9 cellular contexts compared by ENCODE assay signal in genomic region chr11:65917434-65918210, GRCh38. TPM values are rescaled to one million over a fixed set of nuclear protein-coding genes. Genes with fewer than 3 reads are reported as not detected.
DNase-seq lines count a peak whose midpoint lies in the region; ATAC-seq and TF ChIP-seq lines count a peak whose summit lies in the region.
"Had no signal": no experiment of that assay in that cellular context is flagged by ENCODE, and none has a peak within 500 bp of the region (broad histone marks: within the 10 kb centered on the region; RNA-seq: fewer than 3 reads in every experiment).

No MANE protein-coding gene starts in this region.

- peaks cover 46% of the 10 kb centered on the region for H3K4me1 ChIP-seq in CD4-positive, CD25-positive, alpha-beta regulatory T cell (ENCODE audit: control insufficient read depth, insufficient read depth, low read length, poor library complexity, severe bottlenecking)
- H3K4me1 ChIP-seq in OCI-LY3 (ENCODE audit: low read length) (peaks cover 23% of the 10 kb centered on the region), neuron (ENCODE audit: insufficient read depth, low read length) (peaks cover 23% of the 10 kb centered on the region)

- no peaks in the 10 kb centered on the region for H3K27me3 ChIP-seq in CD4-positive, CD25-positive, alpha-beta regulatory T cell (ENCODE audit: control insufficient read depth, insufficient read depth, low read length)
- H3K27me3 ChIP-seq in OCI-LY3 (ENCODE audit: low read depth, low read length) (no peaks in the 10 kb centered on the region), neuron (ENCODE audit: insufficient read depth, low read length) (no peaks in the 10 kb centered on the region)

- H3K27ac Mint-ChIP-seq in CD4-positive, CD25-positive, alpha-beta regulatory T cell = peak overlapping the region in 2 of 3 donors; percentile 84 to 90

- H3K9me3 Mint-ChIP-seq in CD4-positive, CD25-positive, alpha-beta regulatory T cell = no peaks in the 10 kb centered on the region

- peak overlapping the region; percentile 98 for H3K4me2 ChIP-seq in OCI-LY3 (ENCODE audit: low read length)

- H3K4me1 Mint-ChIP-seq in CD4-positive, CD25-positive, alpha-beta regulatory T cell = peaks cover 0 to 50% (median 23%) of the 10 kb centered on the region in 4 donors

- H3K9me3 ChIP-seq in CD4-positive, CD25-positive, alpha-beta regulatory T cell (ENCODE audit: control insufficient read depth in 2 of 2, low read length in 2 of 2) = no peaks in the 10 kb centered on the region
- no peaks in the 10 kb centered on the region for H3K9me3 ChIP-seq in OCI-LY3 (ENCODE audit: insufficient read depth, low read length)
- H3K9me3 ChIP-seq in neuron (ENCODE audit: low read length) = no peaks in the 10 kb centered on the region

- no peaks in the 10 kb centered on the region for H3K27me3 Mint-ChIP-seq in CD4-positive, CD25-positive, alpha-beta regulatory T cell

- DNase-seq in CD4-positive, CD25-positive, alpha-beta regulatory T cell = no peak
- no peak for DNase-seq in epithelial cell of proximal tubule (ENCODE audit: low read depth)
- DNase-seq in stimulated activated CD4-positive, alpha-beta T cell treated with anti-CD3 and anti-CD28 coated beads, Interleukin-2, amount 100 ng/mL, for 48 hours = no peak
- no peak for DNase-seq in NCI-H2171 (lab: John Stamatoyannopoulos, UW)
- no peak for DNase-seq in mucosa of gallbladder (ENCODE audit: low spot score)
- no peak for DNase-seq in NCI-H2081 (lab: John Stamatoyannopoulos, UW)
- DNase-seq: activated CD8-positive, alpha-beta memory T cell treated with anti-CD3 and anti-CD28 coated beads for 24 hours had no signal

- peaks cover 27% of the 10 kb centered on the region for H3K79me2 ChIP-seq in OCI-LY3 (ENCODE audit: low read length)

- peak overlapping the region; percentile 89 to 98 (median 92) for H3K4me3 Mint-ChIP-seq in CD4-positive, CD25-positive, alpha-beta regulatory T cell

- H3K9ac ChIP-seq in OCI-LY3 (ENCODE audit: low read length) = peak overlapping the region; percentile 87

- peaks cover 7% of the 10 kb centered on the region for H3K36me3 Mint-ChIP-seq in CD4-positive, CD25-positive, alpha-beta regulatory T cell

- ATAC-seq in CD4-positive, CD25-positive, alpha-beta regulatory T cell (ENCODE audit: low read depth in 2 of 2) = no peak

- H2AFZ ChIP-seq in OCI-LY3 (ENCODE audit: low read depth, low read length) = no peak overlapping the region
- no peak overlapping the region for H2AFZ ChIP-seq in neuron (ENCODE audit: low read depth, low read length)

- H3K4me3 ChIP-seq in CD4-positive, CD25-positive, alpha-beta regulatory T cell (ENCODE audit: low read depth, low read length) = peak overlapping the region; percentile 85
- H3K4me3 ChIP-seq in OCI-LY3 (ENCODE audit: low read length) (peak overlapping the region; percentile 85), epithelial cell of proximal tubule (ENCODE audit: low read depth, low read length) (peak overlapping the region; percentile 97), neuron (ENCODE audit: low read length) (peak overlapping the region; percentile 96)

- H3K36me3 ChIP-seq in CD4-positive, CD25-positive, alpha-beta regulatory T cell (ENCODE audit: control insufficient read depth, insufficient read depth, low read length) = peaks cover 8% of the 10 kb centered on the region
- H3K36me3 ChIP-seq in OCI-LY3 (replicated peaks; ENCODE audit: low read depth, low read length) (peaks cover 12% of the 10 kb centered on the region), neuron (ENCODE audit: insufficient read depth, low read length) (peaks cover 14% of the 10 kb centered on the region)

- TF ChIP-seq CTCF in OCI-LY3 (IDR thresholded peaks at IDR 0.05; ENCODE audit: low read depth, low read length) (no peak), epithelial cell of proximal tubule (conservative IDR thresholded peaks at IDR 0.05; ENCODE audit: low read depth, low read length) (no peak)

- peak overlapping the region; percentile 78 for H3K27ac ChIP-seq in CD4-positive, CD25-positive, alpha-beta regulatory T cell (ENCODE audit: insufficient read depth, low read length, poor library complexity, severe bottlenecking)
- no peak overlapping the region for H3K27ac ChIP-seq in OCI-LY3 (ENCODE audit: low read length)

- no peaks in the 10 kb centered on the region for H4K20me1 ChIP-seq in OCI-LY3 (ENCODE audit: insufficient read depth, low read length)

RNA-seq across cellular contexts. Expression of gene C11orf68, which starts 1.2 kb away (rescaled TPM):
- 21.6 TPM for total RNA-seq in CD4-positive, CD25-positive, alpha-beta regulatory T cell
- polyA plus RNA-seq in CD4-positive, CD25-positive, alpha-beta regulatory T cell = 10 to 100 TPM; 65.8 to 90.7 (median 85.0) TPM
- total RNA-seq in epithelial cell of proximal tubule (6.6 and 12.4 TPM in 2 replicates), mucosa of gallbladder (44.8 TPM)

RNA-seq across cellular contexts. Expression of gene DRAP1, which starts 1.6 kb away (rescaled TPM):
- total RNA-seq in CD4-positive, CD25-positive, alpha-beta regulatory T cell = 82.8 TPM
- 100 to 1,000 TPM in 2 of 4 donors, 10 to 100 TPM in 2; 78.2 to 106 (median 91.4) TPM for polyA plus RNA-seq in CD4-positive, CD25-positive, alpha-beta regulatory T cell
- total RNA-seq in epithelial cell of proximal tubule (225 TPM in 2 replicates), mucosa of gallbladder (90.1 TPM)

RNA-seq across cellular contexts. Expression of gene FOSL1, which starts 17.4 kb away (rescaled TPM):
- 2.7 TPM for total RNA-seq in CD4-positive, CD25-positive, alpha-beta regulatory T cell
- polyA plus RNA-seq in CD4-positive, CD25-positive, alpha-beta regulatory T cell = not detected
- total RNA-seq in epithelial cell of proximal tubule (143 and 172 TPM in 2 replicates), mucosa of gallbladder (1.2 TPM)

RNA-seq across cellular contexts. Expression of gene CCDC85B, which starts 27.1 kb away (rescaled TPM):
- 20.7 TPM for total RNA-seq in CD4-positive, CD25-positive, alpha-beta regulatory T cell
- polyA plus RNA-seq in CD4-positive, CD25-positive, alpha-beta regulatory T cell = 10 to 100 TPM; 58.7 to 74.0 (median 63.2) TPM
- total RNA-seq in epithelial cell of proximal tubule (76.5 and 94.2 TPM in 2 replicates), mucosa of gallbladder (28.3 TPM)

RNA-seq across cellular contexts. Expression of gene TSGA10IP, which starts 27.7 kb away (rescaled TPM):
- total RNA-seq in CD4-positive, CD25-positive, alpha-beta regulatory T cell = not detected
- polyA plus RNA-seq in CD4-positive, CD25-positive, alpha-beta regulatory T cell = not detected
- total RNA-seq in epithelial cell of proximal tubule (not detected in 2 replicates), mucosa of gallbladder (not detected)

Comparison
In these comparisons a context has a peak if more than half of its experiments do, and no peak if none do; other contexts are left out.
1. RNA of gene FOSL1, which starts 17.4 kb away (total RNA-seq): 143 to 172 TPM in epithelial cell of proximal tubule; 2.7 TPM in CD4-positive, CD25-positive, alpha-beta regulatory T cell (single experiment) and 1.2 TPM in mucosa of gallbladder (single experiment); every median in the first group is over 10 times any median in the second.
2. Peak in every context shown above with its lines, with median percentiles within 50 percentile points of each other: H3K4me3 ChIP-seq.